In genomic region chr6:113122060-113122459, GRCh38 we compare ENCODE assay signal across 9 cellular contexts.
DNase-seq lines count a peak whose midpoint lies in the region; ATAC-seq and TF ChIP-seq lines count a peak whose summit lies in the region.
"Had no signal": no experiment of that assay in that cellular context is flagged by ENCODE, and none has a peak within 500 bp of the region (broad histone marks: within the 10 kb centered on the region; RNA-seq: fewer than 3 reads in every experiment).

No MANE protein-coding gene starts in this region.

- no peak for ATAC-seq in naive thymus-derived CD4-positive, alpha-beta T cell
- no peak for ATAC-seq in GM21717 (IDR thresholded peaks at IDR 0.05; ENCODE audit: unreplicated experiment)

- H3K36me3 Mint-ChIP-seq in naive thymus-derived CD4-positive, alpha-beta T cell, result no peaks in the 10 kb centered on the region

- H3K4me3 Mint-ChIP-seq in naive thymus-derived CD4-positive, alpha-beta T cell, result no peak overlapping the region

- peaks cover 0 to 16% (median under 1%) of the 10 kb centered on the region in 11 donors for H3K9me3 Mint-ChIP-seq in naive thymus-derived CD4-positive, alpha-beta T cell

- no peaks in the 10 kb centered on the region for H3K27me3 Mint-ChIP-seq in naive thymus-derived CD4-positive, alpha-beta T cell

- peak; percentile 69 for DNase-seq in AG20443 (ENCODE audit: low spot score)
- peak; percentile 99 for DNase-seq in M059J (ENCODE audit: low read depth)
- peak; percentile 67 to 96 for DNase-seq in dermis microvascular lymphatic vessel endothelial cell (ENCODE audit: low read depth in 2 of 2)
- peak; percentile 39 for DNase-seq in left kidney (ENCODE audit: low read depth, low spot score)
- DNase-seq in naive thymus-derived CD4-positive, alpha-beta T cell, result no peak
- DNase-seq in GM10266 (ENCODE audit: extremely low spot score), result no peak
- DNase-seq in hippocampal formation (lab: John Stamatoyannopoulos, UW), result no peak
- DNase-seq: stimulated activated CD4-positive, alpha-beta T cell treated with anti-CD3 and anti-CD28 coated beads, Interleukin-1b, Interleukin-23, amount 100 ng/mL, for 48 hours had no signal

- no peak overlapping the region for H3K27ac ChIP-seq in naive thymus-derived CD4-positive, alpha-beta T cell (ENCODE audit: low read depth, low read length)

- no peaks in the 10 kb centered on the region for H3K4me1 Mint-ChIP-seq in naive thymus-derived CD4-positive, alpha-beta T cell

- H3K36me3 ChIP-seq in naive thymus-derived CD4-positive, alpha-beta T cell (ENCODE audit: control insufficient read depth in 2 of 3, insufficient read depth in 3 of 3, low read length in 3 of 3), result no peaks in the 10 kb centered on the region

- TF ChIP-seq CTCF in GM10266 (IDR thresholded peaks at IDR 0.05; ENCODE audit: control insufficient read depth, insufficient read depth, low read depth, missing control alignments), result no peak

- H3K9me3 ChIP-seq in naive thymus-derived CD4-positive, alpha-beta T cell (ENCODE audit: control insufficient read depth in 2 of 3, low read length in 3 of 3), result no peaks in the 10 kb centered on the region

- H3K27me3 ChIP-seq in naive thymus-derived CD4-positive, alpha-beta T cell (ENCODE audit: control insufficient read depth in 2 of 2, insufficient read depth in 2 of 2, low read length in 2 of 2), result no peaks in the 10 kb centered on the region

- H3K4me1 ChIP-seq in naive thymus-derived CD4-positive, alpha-beta T cell (ENCODE audit: control insufficient read depth in 2 of 2, insufficient read depth in 2 of 2, low read length in 2 of 2), result no peaks in the 10 kb centered on the region

- intact Hi-C loops in naive thymus-derived CD4-positive, alpha-beta T cell (cut with micrococcal nuclease), result no loop called here

- no peak overlapping the region for H3K4me3 ChIP-seq in naive thymus-derived CD4-positive, alpha-beta T cell (ENCODE audit: low read length)

- POLR2A ChIA-PET in naive thymus-derived CD4-positive, alpha-beta T cell (lab: Charles Lee), result no interaction called here

- H3K27ac Mint-ChIP-seq in naive thymus-derived CD4-positive, alpha-beta T cell, result no peak overlapping the region

- CTCF ChIA-PET in naive thymus-derived CD4-positive, alpha-beta T cell (lab: Charles Lee), result no interaction called here

Comparison
In these comparisons a context has a peak if more than half of its experiments do, and no peak if none do; other contexts are left out.
1. DNase-seq: peak in AG20443 (single experiment), M059J (single experiment), dermis microvascular lymphatic vessel endothelial cell (2 of 2) and left kidney (single experiment); none in naive thymus-derived CD4-positive, alpha-beta T cell (0 of 9), GM10266 (single experiment) and hippocampal formation (0 of 2).